In the genomic region with DNA sequence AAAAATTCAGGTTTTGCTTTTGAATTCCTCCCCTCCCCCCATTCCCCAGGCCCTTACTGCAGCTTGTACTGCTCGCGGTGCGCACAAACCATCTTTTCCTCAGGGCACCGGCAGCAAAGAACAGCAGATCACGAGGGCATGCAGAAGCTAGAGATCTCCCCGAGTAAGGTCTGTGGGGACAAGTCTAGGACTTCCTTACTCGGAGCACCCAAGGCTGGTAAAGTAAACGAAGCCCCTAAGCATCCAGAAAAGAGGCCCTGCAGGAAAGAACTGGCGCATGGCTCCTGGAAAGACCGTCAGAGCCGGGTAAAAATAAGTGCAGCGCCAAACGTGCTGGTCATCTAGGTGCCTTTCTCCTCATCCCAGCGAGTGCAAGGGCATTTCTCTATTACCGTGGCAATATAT, we compare ENCODE assay signal across 8 cellular contexts. TPM values are rescaled to one million over a fixed set of nuclear protein-coding genes. Genes with fewer than 3 reads are reported as not detected.
DNase-seq lines count a peak whose midpoint lies in the region; ATAC-seq and TF ChIP-seq lines count a peak whose summit lies in the region.

No MANE protein-coding gene starts in this region.

- no peak for TF ChIP-seq CTCF in fibroblast of mammary gland (conservative IDR thresholded peaks at IDR 0.05; ENCODE audit: control insufficient read depth, insufficient read depth, low read depth, low read length)

- no peaks in the 10 kb centered on the region for H3K9me3 Mint-ChIP-seq in naive thymus-derived CD8-positive, alpha-beta T cell

- H3K4me1 Mint-ChIP-seq in naive thymus-derived CD8-positive, alpha-beta T cell, result peaks cover 29 to 67% (median 59%) of the 10 kb centered on the region in 4 donors

- DNase-seq in activated CD4-positive, alpha-beta T cell treated with anti-CD3 and anti-CD28 coated beads for 24 hours (ENCODE audit: low read depth in 2 of 2), result peak; percentile 23 to 29
- DNase-seq in activated CD4-positive, alpha-beta T cell treated with anti-CD3 and anti-CD28 coated beads for 1 hour, result no peak
- DNase-seq in NCI-H526 treated with DMSO at 0.1 percent for 48 hours (lab: John Stamatoyannopoulos, UW), result peak; percentile 67
- peak; percentile 14 for DNase-seq in activated T-helper 1 cell treated with Interleukin-2 at 50 U/mL for 16 hours (ENCODE audit: low read depth)
- peak; percentile 42 for DNase-seq in fibroblast of mammary gland (ENCODE audit: low read depth)
- DNase-seq in naive thymus-derived CD8-positive, alpha-beta T cell, result peak in 8 of 10 donors; percentile 10 to 67 (median 34)

- H3K4me3 Mint-ChIP-seq in naive thymus-derived CD8-positive, alpha-beta T cell, result peak overlapping the region; percentile 89 to 100 (median 99)

- POLR2A ChIA-PET in naive thymus-derived CD8-positive, alpha-beta T cell (lab: Charles Lee), result interaction anchor here (0.7 to 3.2 kb wide), 27 partner anchors 9 to 887 kb away, joined by 3 to 174 read pairs (median 8); a partner anchor contains a TSS

- no peaks in the 10 kb centered on the region for H3K27me3 Mint-ChIP-seq in naive thymus-derived CD8-positive, alpha-beta T cell

- peak overlapping the region; percentile 94 to 99 (median 98) for H3K27ac Mint-ChIP-seq in naive thymus-derived CD8-positive, alpha-beta T cell

- H3K36me3 Mint-ChIP-seq in naive thymus-derived CD8-positive, alpha-beta T cell, result peaks cover 13 to 42% (median 14%) of the 10 kb centered on the region in 3 donors

- peak overlapping the region; percentile 96 for H3K4me3 ChIP-seq in fibroblast of mammary gland (ENCODE audit: control insufficient read depth, low read depth, low read length)

- H3K27ac ChIP-seq in temporal lobe (ENCODE audit: low read depth, low read length), result peak overlapping the region; percentile 75

- peak; percentile 21 for ATAC-seq in HG02884 (IDR thresholded peaks at IDR 0.05; ENCODE audit: unreplicated experiment)
- peak; percentile 26 to 32 for ATAC-seq in naive thymus-derived CD8-positive, alpha-beta T cell

RNA-seq across cellular contexts. Expression of a gene that starts 0.7 kb away (rescaled TPM):
- total RNA-seq in naive thymus-derived CD8-positive, alpha-beta T cell, result 1,000 to 10,000 TPM; 1,266 to 1,370 TPM
- 1,000 to 10,000 TPM; 1,691 to 2,368 (median 2,237) TPM for polyA plus RNA-seq in naive thymus-derived CD8-positive, alpha-beta T cell
- total RNA-seq in temporal lobe, result 366 TPM

RNA-seq across cellular contexts. Expression of a gene that starts 52.3 kb away (rescaled TPM):
- total RNA-seq in naive thymus-derived CD8-positive, alpha-beta T cell, result under 1 TPM in 1 of 2 experiments, not detected in 1; 0.31 TPM
- polyA plus RNA-seq in naive thymus-derived CD8-positive, alpha-beta T cell, result not detected
- total RNA-seq in temporal lobe, result not detected
